In genomic region chr1:154353460-154353904, GRCh38 we compare ENCODE assay signal across 1 cellular context.
A peak's percentile ranks its signal among the peaks of the same experiment; 100 is the strongest.
TF ChIP-seq lines count a peak whose summit lies in the region.

No MANE protein-coding gene starts in this region.

TF ChIP-seq in K562, 482 proteins besides CTCF, POLR2A, EP300 and RAD21 (continued from another document and continues in another):
- peak; percentile 50; the same call in 1 of the 2 replicates for TF ChIP-seq JUN (IDR thresholded peaks at IDR 0.05; ENCODE audit: borderline replicate concordance, low read depth, low read length)
- TF ChIP-seq JUN (CRISPR knock-in tag; IDR thresholded peaks at IDR 0.05; ENCODE audit: borderline replicate concordance) = no peak
- TF ChIP-seq CBX5 (IDR thresholded peaks at IDR 0.05; ENCODE audit: borderline replicate concordance, low read depth) = no peak
- no peak for TF ChIP-seq HNRNPH1 (optimal IDR thresholded peaks at IDR 0.05; ENCODE audit: low read depth, low read length)
- no peak for TF ChIP-seq SIN3A (IDR thresholded peaks at IDR 0.05; ENCODE audit: borderline replicate concordance in 2 of 2, control insufficient read depth in 1 of 2, low read depth in 2 of 2, low read length in 2 of 2)
- TF ChIP-seq E2F6 (IDR thresholded peaks at IDR 0.05; ENCODE audit: borderline replicate concordance in 1 of 2, extremely low read depth in 1 of 2, insufficient read depth in 1 of 2, insufficient read length in 1 of 2, low read depth in 1 of 2, low read length in 1 of 2, poor library complexity in 1 of 2, severe bottlenecking in 1 of 2) = no peak
- TF ChIP-seq NR0B1 (IDR thresholded peaks at IDR 0.05; ENCODE audit: partially characterized antibody) = no peak
- no peak for TF ChIP-seq GTF2A2 (tag; IDR thresholded peaks at IDR 0.05)
- TF ChIP-seq MTA3 (IDR thresholded peaks at IDR 0.05; ENCODE audit: borderline replicate concordance) = peak; percentile 76
- TF ChIP-seq NR1H2 (CRISPR knock-in tag; IDR thresholded peaks at IDR 0.05) = no peak
- TF ChIP-seq SNIP1 (IDR thresholded peaks at IDR 0.05; ENCODE audit: low read depth) = no peak
- no peak for TF ChIP-seq CBFB (CRISPR knock-in tag; IDR thresholded peaks at IDR 0.05)
- no peak for TF ChIP-seq PTRF (tag; IDR thresholded peaks at IDR 0.05)
- TF ChIP-seq KDM1A (IDR thresholded peaks at IDR 0.05) = peak; percentile 98
- TF ChIP-seq HEY1 (CRISPR knock-in tag; IDR thresholded peaks at IDR 0.05; ENCODE audit: borderline replicate concordance) = no peak
- TF ChIP-seq XRCC5 (IDR thresholded peaks at IDR 0.05; ENCODE audit: low read depth, low read length) = no peak
- peak; percentile 50; the same call in 1 of the 2 replicates for TF ChIP-seq C11orf30 (IDR thresholded peaks at IDR 0.05; ENCODE audit: low read depth)
- no peak for TF ChIP-seq ZNF511 (CRISPR knock-in tag; IDR thresholded peaks at IDR 0.05)
- TF ChIP-seq TRIM24 (IDR thresholded peaks at IDR 0.05) = peak; percentile 64 to 87; a peak in 3 of 4 replicates
- no peak for TF ChIP-seq CHD4 (IDR thresholded peaks at IDR 0.05; ENCODE audit: insufficient read depth, insufficient replicate concordance, low read depth, low read length, poor library complexity, severe bottlenecking)
- peak in 1 of 2 experiments; percentile 97 for TF ChIP-seq MLLT1 (IDR thresholded peaks at IDR 0.05)
- no peak for TF ChIP-seq IRF9 (tag; IDR thresholded peaks at IDR 0.05)
- peak; percentile 83 for TF ChIP-seq HDAC3 (IDR thresholded peaks at IDR 0.05; ENCODE audit: borderline replicate concordance, partially characterized antibody)
- peak; percentile 57 to 84 for TF ChIP-seq AFF1 (IDR thresholded peaks at IDR 0.05; ENCODE audit: low read depth in 1 of 2, partially characterized antibody in 2 of 2)
- no peak for TF ChIP-seq ZNF444 (CRISPR knock-in tag; IDR thresholded peaks at IDR 0.05)
- no peak for TF ChIP-seq ZNF76 (CRISPR knock-in tag; IDR thresholded peaks at IDR 0.05; ENCODE audit: borderline replicate concordance)
- TF ChIP-seq STAT5A (IDR thresholded peaks at IDR 0.05; ENCODE audit: borderline replicate concordance, low read length) = peak; percentile 50; the same call in 1 of the 2 replicates
- peak; percentile 63; the same call in 1 of the 2 replicates for TF ChIP-seq MAFG (tag; conservative IDR thresholded peaks at IDR 0.05)
- TF ChIP-seq SAP30 (IDR thresholded peaks at IDR 0.05; ENCODE audit: borderline replicate concordance, insufficient read depth, low read depth, low read length, poor library complexity, severe bottlenecking) = no peak
- TF ChIP-seq HDAC8 (tag; IDR thresholded peaks at IDR 0.05) = no peak
- TF ChIP-seq ZFP30 (CRISPR knock-in tag; IDR thresholded peaks at IDR 0.05; ENCODE audit: borderline replicate concordance) = no peak
- no peak for TF ChIP-seq ZNF239 (CRISPR knock-in tag; IDR thresholded peaks at IDR 0.05)
- no peak for TF ChIP-seq RNF219 (CRISPR knock-in tag; IDR thresholded peaks at IDR 0.05)
- no peak for TF ChIP-seq ZNF282 (CRISPR knock-in tag; IDR thresholded peaks at IDR 0.05)
- TF ChIP-seq CREM (IDR thresholded peaks at IDR 0.05; ENCODE audit: low read depth) = peak; percentile 30; the same call in 1 of the 2 replicates
- no peak for TF ChIP-seq ZNF695 (CRISPR knock-in tag; IDR thresholded peaks at IDR 0.05)
- TF ChIP-seq ARID3A (IDR thresholded peaks at IDR 0.05; ENCODE audit: borderline replicate concordance, low read depth, low read length) = no peak
- no peak for TF ChIP-seq MYBL2 (IDR thresholded peaks at IDR 0.05; ENCODE audit: low read depth)
- TF ChIP-seq MYBL2 (CRISPR knock-in tag; IDR thresholded peaks at IDR 0.05; ENCODE audit: borderline replicate concordance) = no peak
- TF ChIP-seq PPARD (CRISPR knock-in tag; IDR thresholded peaks at IDR 0.05) = no peak
- peak; percentile 95 for TF ChIP-seq NBN (IDR thresholded peaks at IDR 0.05; ENCODE audit: low read depth)
- TF ChIP-seq SMARCE1 (IDR thresholded peaks at IDR 0.05) = peak; percentile 92
- no peak for TF ChIP-seq ZNF311 (CRISPR knock-in tag; IDR thresholded peaks at IDR 0.05)
- TF ChIP-seq POU5F1 (IDR thresholded peaks at IDR 0.05; ENCODE audit: borderline replicate concordance, low read depth, low read length, partially characterized antibody) = no peak
- no peak for TF ChIP-seq BRD4 (IDR thresholded peaks at IDR 0.05)
- no peak for TF ChIP-seq MTF1 (CRISPR knock-in tag; IDR thresholded peaks at IDR 0.05; ENCODE audit: borderline replicate concordance)
- TF ChIP-seq ZNF165 (CRISPR knock-in tag; IDR thresholded peaks at IDR 0.05; ENCODE audit: borderline replicate concordance) = no peak
- TF ChIP-seq ATF1 (CRISPR knock-in tag; IDR thresholded peaks at IDR 0.05) = no peak
- TF ChIP-seq ATF1 (tag; IDR thresholded peaks at IDR 0.05) = peak; percentile 26; the same call in 1 of the 2 replicates
- TF ChIP-seq ZNF143 (CRISPR knock-in tag; IDR thresholded peaks at IDR 0.05) = no peak
- TF ChIP-seq HINFP (tag; conservative IDR thresholded peaks at IDR 0.05; ENCODE audit: low read depth) = no peak
- peak in 1 of 2 experiments; percentile 98; a peak in 3 of 4 replicates for TF ChIP-seq RCOR1 (IDR thresholded peaks at IDR 0.05; ENCODE audit: borderline replicate concordance in 1 of 2, low read depth in 2 of 2, low read length in 2 of 2)
- TF ChIP-seq BRF1 (IDR thresholded peaks at IDR 0.05; ENCODE audit: borderline replicate concordance, extremely low read depth, insufficient read length) = no peak
- peak in 1 of 2 experiments; percentile 67; a peak in 1 of 4 replicates for TF ChIP-seq ZNF639 (CRISPR knock-in tag; conservative IDR thresholded peaks at IDR 0.05 in 1 of 2, IDR thresholded peaks at IDR 0.05 in 1 of 2)
- TF ChIP-seq HCFC1 (IDR thresholded peaks at IDR 0.05; ENCODE audit: low read depth, low read length) = no peak
